ENCODE assay signal across 9 cellular contexts in genomic region chr6:148441454-148441911, GRCh38.
DNase-seq lines count a peak whose midpoint lies in the region; ATAC-seq and TF ChIP-seq lines count a peak whose summit lies in the region.
"Had no signal": no experiment of that assay in that cellular context is flagged by ENCODE, and none has a peak within 500 bp of the region (broad histone marks: within the 10 kb centered on the region; RNA-seq: fewer than 3 reads in every experiment).

No MANE protein-coding gene starts in this region.

- no peak for TF ChIP-seq POLR2A in right lobe of liver (IDR thresholded peaks at IDR 0.05)

- no peaks in the 10 kb centered on the region for H3K9me3 Mint-ChIP-seq in activated T-helper 2 cell treated with anti-CD3 and anti-CD28 coated beads, Interferon-gamma antibody, Interleukin-2, Interleukin-4, amounts not matched to agents 10 μg/mL and 5 μg/mL and 100 μg/mL, durations not matched to agents 14 hours and 24 hours and 36 hours
- H3K9me3 Mint-ChIP-seq: dendritic cell treated with granulocyte-macrophage colony-stimulating factor and Interleukin-4, amounts not matched to agents 40 ng/mL and 50 ng/mL, for 4 days had no signal

- peaks cover 13% of the 10 kb centered on the region for H3K4me1 Mint-ChIP-seq in activated T-helper 2 cell treated with anti-CD3 and anti-CD28 coated beads, Interferon-gamma antibody, Interleukin-2, Interleukin-4, amounts not matched to agents 10 μg/mL and 5 μg/mL and 100 μg/mL, durations not matched to agents 14 hours and 24 hours and 36 hours (ENCODE audit: low read depth)

- peaks cover 0 to 6% (median 0%) of the 10 kb centered on the region in 4 donors for H3K4me1 ChIP-seq in right lobe of liver

- H3K4me3 ChIP-seq in right lobe of liver: no peak overlapping the region

- H3K36me3 ChIP-seq in right lobe of liver: no peaks in the 10 kb centered on the region

- H3K4me3 Mint-ChIP-seq in activated T-helper 2 cell treated with anti-CD3 and anti-CD28 coated beads, Interferon-gamma antibody, Interleukin-2, Interleukin-4, amounts not matched to agents 10 μg/mL and 5 μg/mL and 100 μg/mL, durations not matched to agents 14 hours and 24 hours and 36 hours (ENCODE audit: low read depth): no peak overlapping the region
- H3K4me3 Mint-ChIP-seq: dendritic cell treated with granulocyte-macrophage colony-stimulating factor and Interleukin-4, amounts not matched to agents 40 ng/mL and 50 ng/mL, for 4 days had no signal

- H3K27ac Mint-ChIP-seq in activated T-helper 2 cell treated with anti-CD3 and anti-CD28 coated beads, Interferon-gamma antibody, Interleukin-2, Interleukin-4, amounts not matched to agents 10 μg/mL and 5 μg/mL and 100 μg/mL, durations not matched to agents 14 hours and 24 hours and 36 hours: no peak overlapping the region
- H3K27ac Mint-ChIP-seq: dendritic cell treated with granulocyte-macrophage colony-stimulating factor and Interleukin-4, amounts not matched to agents 40 ng/mL and 50 ng/mL, for 4 days had no signal

- DNase-seq in EL: peak; percentile 80
- peak; percentile 77 for DNase-seq in HS-5 (ENCODE audit: low read depth)
- no peak for DNase-seq in right lobe of liver
- DNase-seq in activated T-helper 2 cell treated with anti-CD3 and anti-CD28 coated beads, Interferon-gamma antibody, Interleukin-2, Interleukin-4, amounts not matched to agents 10 μg/mL and 5 μg/mL and 100 μg/mL, durations not matched to agents 14 hours and 24 hours and 36 hours (ENCODE audit: low spot score): no peak
- DNase-seq in midbrain (lab: John Stamatoyannopoulos, UW): no peak
- no peak for DNase-seq in NCI-H187 treated with DMSO at 0.1 percent for 48 hours (lab: John Stamatoyannopoulos, UW)

- H3K27me3 Mint-ChIP-seq in activated T-helper 2 cell treated with anti-CD3 and anti-CD28 coated beads, Interferon-gamma antibody, Interleukin-2, Interleukin-4, amounts not matched to agents 10 μg/mL and 5 μg/mL and 100 μg/mL, durations not matched to agents 14 hours and 24 hours and 36 hours (ENCODE audit: low read depth): peaks cover 25% of the 10 kb centered on the region

- peak overlapping the region; percentile 60 for H3K27ac ChIP-seq in angular gyrus (ENCODE audit: low read depth, low read length)
- peak overlapping the region in 2 of 3 donors; percentile 21 to 40 for H3K27ac ChIP-seq in right lobe of liver

- no peak for TF ChIP-seq CTCF in right lobe of liver (IDR thresholded peaks at IDR 0.05)

- intact Hi-C loops in right lobe of liver (cut with DNase I): no loop called here
- intact Hi-C loops in activated T-helper 2 cell treated with anti-CD3 and anti-CD28 coated beads, Interferon-gamma antibody, Interleukin-2, Interleukin-4, amounts not matched to agents 10 μg/mL and 5 μg/mL and 100 μg/mL, durations not matched to agents 14 hours and 24 hours and 36 hours (cut with micrococcal nuclease): no loop called here

- ATAC-seq in right lobe of liver (peak; percentile 45 to 77 (median 65)), HG03039 (IDR thresholded peaks at IDR 0.05; ENCODE audit: unreplicated experiment) (no peak)

- 49% methylated on average over 2 of the region's 4 CpGs for WGBS in right lobe of liver (ENCODE audit: insufficient coverage, low coverage, low lambda C conversion rate, missing lambda C conversion rate)

- H3K27me3 ChIP-seq in right lobe of liver: no peaks in the 10 kb centered on the region

- H3K36me3 Mint-ChIP-seq in activated T-helper 2 cell treated with anti-CD3 and anti-CD28 coated beads, Interferon-gamma antibody, Interleukin-2, Interleukin-4, amounts not matched to agents 10 μg/mL and 5 μg/mL and 100 μg/mL, durations not matched to agents 14 hours and 24 hours and 36 hours (ENCODE audit: low read depth): no peaks in the 10 kb centered on the region

- no peaks in the 10 kb centered on the region for H3K9me3 ChIP-seq in right lobe of liver

Comparison
In these comparisons a context has a peak if more than half of its experiments do, and no peak if none do; other contexts are left out.
1. DNase-seq: peak in EL (single experiment) and HS-5 (single experiment); none in right lobe of liver (0 of 3), activated T-helper 2 cell treated with anti-CD3 and anti-CD28 coated beads, Interferon-gamma antibody, Interleukin-2, Interleukin-4, amounts not matched to agents 10 μg/mL and 5 μg/mL and 100 μg/mL, durations not matched to agents 14 hours and 24 hours and 36 hours (single experiment), midbrain (single experiment) and NCI-H187 treated with DMSO at 0.1 percent for 48 hours (single experiment).